ENCODE assay signal across 9 cellular contexts in the genomic region with DNA sequence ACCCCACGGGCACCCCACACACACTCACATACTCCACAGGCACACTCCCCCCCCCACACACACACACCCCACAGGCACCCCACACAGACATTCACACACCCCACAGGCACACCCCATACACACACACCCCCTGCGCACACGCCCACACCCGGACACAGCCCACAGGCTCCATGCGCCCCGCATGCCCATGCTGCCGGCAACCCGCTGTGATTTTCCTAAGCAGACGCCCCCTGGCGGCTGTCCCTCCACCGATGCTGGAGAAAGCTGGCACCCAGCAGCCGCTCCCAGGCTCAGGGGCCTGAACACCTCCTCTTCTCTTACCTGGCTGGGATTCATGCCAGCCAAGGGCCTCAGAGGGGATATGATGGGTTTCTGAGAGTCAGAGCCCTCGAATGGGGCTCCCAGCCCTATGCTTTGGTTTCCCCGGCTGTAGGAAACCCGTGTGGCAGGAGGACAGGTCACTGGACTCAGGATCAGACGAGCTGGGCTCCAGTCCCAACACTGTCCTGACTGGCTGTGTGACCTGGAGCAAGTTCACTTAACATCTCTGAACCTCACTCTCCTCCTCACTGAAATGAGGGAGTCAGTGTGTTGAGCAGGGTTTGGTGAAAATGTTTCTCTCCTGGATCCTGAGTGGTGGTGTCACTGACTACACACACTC. TPM values are rescaled to one million over a fixed set of nuclear protein-coding genes. Genes with fewer than 3 reads are reported as not detected.
DNase-seq lines count a peak whose midpoint lies in the region; ATAC-seq and TF ChIP-seq lines count a peak whose summit lies in the region.
"Had no signal": no experiment of that assay in that cellular context is flagged by ENCODE, and none has a peak within 500 bp of the region (broad histone marks: within the 10 kb centered on the region; RNA-seq: fewer than 3 reads in every experiment).

No MANE protein-coding gene starts in this region.

- no peak overlapping the region for H3K4me3 Mint-ChIP-seq in Caco-2 (ENCODE audit: unreplicated experiment)
- H3K4me3 Mint-ChIP-seq in type B pancreatic cell, result no peak overlapping the region
- H3K4me3 Mint-ChIP-seq: activated naive CD4-positive, alpha-beta T cell treated with anti-CD3 and anti-CD28 coated beads, Interleukin-2, amount 50 U/mL, for 24 hours had no signal

- H3K36me3 ChIP-seq in Caco-2 (ENCODE audit: control insufficient read depth, insufficient read depth, low read length), result no peaks in the 10 kb centered on the region
- no peaks in the 10 kb centered on the region for H3K36me3 ChIP-seq in SK-N-SH (replicated peaks in 1 of 2; ENCODE audit: control insufficient read depth in 1 of 2, insufficient read depth in 2 of 2, low read length in 1 of 2)
- no peaks in the 10 kb centered on the region for H3K36me3 ChIP-seq in parathyroid adenoma (ENCODE audit: control insufficient read depth, insufficient read depth, low read length)

- H3K4me1 ChIP-seq in Caco-2 (no peaks in the 10 kb centered on the region), SK-N-SH (ENCODE audit: control insufficient read depth in 1 of 2, insufficient read depth in 2 of 2, low read depth in 1 of 2, low read length in 1 of 2) (no peaks in the 10 kb centered on the region), parathyroid adenoma (peaks cover 3% of the 10 kb centered on the region)

- no peak for ATAC-seq in GM19463 (IDR thresholded peaks at IDR 0.05; ENCODE audit: unreplicated experiment)

- H3K4me1 Mint-ChIP-seq in Caco-2 (ENCODE audit: low read depth, unreplicated experiment), result no peaks in the 10 kb centered on the region
- no peaks in the 10 kb centered on the region for H3K4me1 Mint-ChIP-seq in type B pancreatic cell (ENCODE audit: unreplicated experiment)

- TF ChIP-seq RAD21 in SK-N-SH (IDR thresholded peaks at IDR 0.05; ENCODE audit: low read length), result peak; percentile 64

- WGBS in SK-N-SH (ENCODE audit: low lambda C conversion rate), result 21% methylated on average over 13 of the region's 16 CpGs

- BruUV-seq in Caco-2 (replicated peaks; lab: Mats Ljungman, UMichigan), result no TSS peak

- H3K36me3 Mint-ChIP-seq in Caco-2 (ENCODE audit: insufficient read depth, unreplicated experiment), result no peaks in the 10 kb centered on the region
- H3K36me3 Mint-ChIP-seq in type B pancreatic cell, result no peaks in the 10 kb centered on the region
- H3K36me3 Mint-ChIP-seq: activated naive CD4-positive, alpha-beta T cell treated with anti-CD3 and anti-CD28 coated beads, Interleukin-2, amount 50 U/mL, for 24 hours had no signal

- TF ChIP-seq EP300 in SK-N-SH (IDR thresholded peaks at IDR 0.05; ENCODE audit: borderline replicate concordance in 1 of 2, low read depth in 1 of 2, low read length in 1 of 2), result no peak

- H3K27me3 Mint-ChIP-seq in Caco-2 (ENCODE audit: insufficient read depth, unreplicated experiment), result no peaks in the 10 kb centered on the region
- H3K27me3 Mint-ChIP-seq in type B pancreatic cell, result peaks cover 4% of the 10 kb centered on the region
- H3K27me3 Mint-ChIP-seq: activated naive CD4-positive, alpha-beta T cell treated with anti-CD3 and anti-CD28 coated beads, Interleukin-2, amount 50 U/mL, for 24 hours had no signal

- H3K4me2 ChIP-seq in SK-N-SH (no peak overlapping the region), parathyroid adenoma (ENCODE audit: low read length) (no peak overlapping the region)

- H3K9me3 Mint-ChIP-seq in Caco-2 (ENCODE audit: unreplicated experiment), result no peaks in the 10 kb centered on the region
- no peaks in the 10 kb centered on the region for H3K9me3 Mint-ChIP-seq in type B pancreatic cell
- H3K9me3 Mint-ChIP-seq: activated naive CD4-positive, alpha-beta T cell treated with anti-CD3 and anti-CD28 coated beads, Interleukin-2, amount 50 U/mL, for 24 hours had no signal

- CTCF ChIA-PET in Caco-2 (lab: Charles Lee), result interaction anchor here (0.6 to 0.8 kb wide), 2 partner anchors 17 to 50 kb away, joined by 4 to 7 read pairs; no protein-coding TSS in a partner anchor
- CTCF ChIA-PET in SK-N-SH (lab: Yijun Ruan, JAX), result interaction anchor here (0.6 to 4.7 kb wide), 33 partner anchors 9 to 455 kb away, joined by 3 to 38 read pairs (median 4); a partner anchor contains a TSS

- H3K27me3 ChIP-seq in Caco-2 (replicated peaks; ENCODE audit: control insufficient read depth, insufficient read depth, low read length), result no peaks in the 10 kb centered on the region
- H3K27me3 ChIP-seq in SK-N-SH (ENCODE audit: insufficient read depth), result no peaks in the 10 kb centered on the region
- H3K27me3 ChIP-seq in parathyroid adenoma (ENCODE audit: control insufficient read depth, insufficient read depth, low read length), result no peaks in the 10 kb centered on the region

- intact Hi-C loops in Caco-2 (cut with micrococcal nuclease; ENCODE audit: unreplicated experiment), result loop anchor here (5.0 kb wide), 1 partner anchor 74 kb away; no protein-coding TSS in a partner anchor

- no peaks in the 10 kb centered on the region for H4K20me1 ChIP-seq in SK-N-SH (ENCODE audit: insufficient read depth)

- H3F3A ChIP-seq in SK-N-SH (replicated peaks; ENCODE audit: insufficient read depth), result peaks cover 4% of the 10 kb centered on the region

- H3K9me3 ChIP-seq in Caco-2 (no peaks in the 10 kb centered on the region), SK-N-SH (no peaks in the 10 kb centered on the region), parathyroid adenoma (ENCODE audit: control insufficient read depth, low read length) (no peaks in the 10 kb centered on the region)

- no peak overlapping the region for H3K27ac Mint-ChIP-seq in Caco-2 (ENCODE audit: unreplicated experiment)
- H3K27ac Mint-ChIP-seq in type B pancreatic cell, result no peak overlapping the region

- H2AFZ ChIP-seq in SK-N-SH (ENCODE audit: low read depth) (no peak overlapping the region), parathyroid adenoma (peak overlapping the region; percentile 70)

- H3K9ac ChIP-seq in SK-N-SH (no peak overlapping the region), parathyroid adenoma (no peak overlapping the region)

- no peak overlapping the region for H3K27ac ChIP-seq in SK-N-SH (ENCODE audit: low read depth in 2 of 2, low read length in 1 of 2)
- H3K27ac ChIP-seq in parathyroid adenoma, result no peak overlapping the region

- POLR2A ChIA-PET in Caco-2 (lab: Charles Lee) (interaction anchor here (0.8 kb wide), 1 partner anchor 30 kb away, joined by 3 read pairs; no protein-coding TSS in a partner anchor), SK-N-SH (lab: Yijun Ruan, JAX) (no interaction called here)

- H3K9me2 ChIP-seq in SK-N-SH, result no peaks in the 10 kb centered on the region

- TF ChIP-seq CTCF in Caco-2 (IDR thresholded peaks at IDR 0.05; ENCODE audit: insufficient read depth in 1 of 2, low read depth in 1 of 2, low read length in 1 of 2, severe bottlenecking in 1 of 2, unreplicated experiment in 1 of 2), result peak; percentile 69 to 75
- TF ChIP-seq CTCF in SK-N-SH (IDR thresholded peaks at IDR 0.05), result peak; percentile 79
- TF ChIP-seq CTCF in parathyroid adenoma (IDR thresholded peaks at IDR 0.05), result peak; percentile 86
- TF ChIP-seq CTCF in type B pancreatic cell (conservative IDR thresholded peaks at IDR 0.05), result peak; percentile 87

- DNase-seq in Caco-2 (peak; percentile 70 to 74), HuH-7 (ENCODE audit: low spot score) (peak; percentile 91), SK-N-SH (peak; percentile 91), globus pallidus (ENCODE audit: low spot score) (peak; percentile 72), type B pancreatic cell (ENCODE audit: extremely low spot score, unreplicated experiment) (peak; percentile 84)
- DNase-seq in activated naive CD4-positive, alpha-beta T cell (lab: John Stamatoyannopoulos, UW), result peak; percentile 42 to 78 (median 70)

- H3K79me2 ChIP-seq in SK-N-SH (ENCODE audit: insufficient read depth) (no peaks in the 10 kb centered on the region), parathyroid adenoma (no peaks in the 10 kb centered on the region)

- no peak overlapping the region for H3K4me3 ChIP-seq in Caco-2 (ENCODE audit: low read depth, low read length)
- no peak overlapping the region; a peak in 1 of 4 replicates for H3K4me3 ChIP-seq in SK-N-SH (ENCODE audit: low read depth in 2 of 2, low read length in 1 of 2)
- no peak overlapping the region for H3K4me3 ChIP-seq in parathyroid adenoma (ENCODE audit: low read depth, low read length)

TF ChIP-seq in SK-N-SH, 30 proteins besides CTCF, POLR2A, EP300 and RAD21:
- TF ChIP-seq MXI1 (IDR thresholded peaks at IDR 0.05; ENCODE audit: low read depth, low read length) (peak; percentile 83), RXRA (IDR thresholded peaks at IDR 0.05; ENCODE audit: borderline replicate concordance, low read depth) (no peak), SMC3 (IDR thresholded peaks at IDR 0.05; ENCODE audit: low read depth, low read length) (peak; percentile 82), NRF1 (IDR thresholded peaks at IDR 0.05; ENCODE audit: low read depth, low read length) (0 out of 2 replicates have a peak, but pooled peaks have one; percentile 16)
- TF ChIP-seq, protein P1, sequence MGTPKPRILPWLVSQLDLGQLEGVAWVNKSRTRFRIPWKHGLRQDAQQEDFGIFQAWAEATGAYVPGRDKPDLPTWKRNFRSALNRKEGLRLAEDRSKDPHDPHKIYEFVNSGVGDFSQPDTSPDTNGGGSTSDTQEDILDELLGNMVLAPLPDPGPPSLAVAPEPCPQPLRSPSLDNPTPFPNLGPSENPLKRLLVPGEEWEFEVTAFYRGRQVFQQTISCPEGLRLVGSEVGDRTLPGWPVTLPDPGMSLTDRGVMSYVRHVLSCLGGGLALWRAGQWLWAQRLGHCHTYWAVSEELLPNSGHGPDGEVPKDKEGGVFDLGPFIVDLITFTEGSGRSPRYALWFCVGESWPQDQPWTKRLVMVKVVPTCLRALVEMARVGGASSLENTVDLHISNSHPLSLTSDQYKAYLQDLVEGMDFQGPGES (IDR thresholded peaks at IDR 0.05; ENCODE audit: low read depth, low read length), result no peak
TF ChIP-seq in SK-N-SH: peak in this region for 3.

RNA-seq across cellular contexts. Expression of a gene that starts 19.6 kb away (rescaled TPM):
- not detected in 2 replicates for total RNA-seq in Caco-2 (2022)
- not detected in 2 replicates for polyA plus RNA-seq in SK-N-SH (2012; rRNA removed)
- not detected in 2 replicates for polyA plus RNA-seq in SK-N-SH (2012; cell fraction: cytosol; rRNA removed)
- polyA plus RNA-seq in SK-N-SH (2012; cell fraction: nucleus; rRNA removed), result not detected in 2 replicates
- total RNA-seq in type B pancreatic cell (ENCODE audit: low replicate concordance), result not detected in 2 replicates

RNA-seq across cellular contexts. Expression of a gene that starts 50.8 kb away (rescaled TPM):
- 284 and 311 TPM in 2 replicates for total RNA-seq in Caco-2 (2022)
- polyA plus RNA-seq in SK-N-SH (2012; rRNA removed), result 64.4 and 69.8 TPM in 2 replicates
- polyA plus RNA-seq in SK-N-SH (2012; cell fraction: cytosol; rRNA removed), result 48.5 and 56.7 TPM in 2 replicates
- polyA plus RNA-seq in SK-N-SH (2012; cell fraction: nucleus; rRNA removed), result 85.3 and 87.9 TPM in 2 replicates
- total RNA-seq in type B pancreatic cell (ENCODE audit: low replicate concordance), result 275 and 367 TPM in 2 replicates
